Comparison of ENCODE assay signal across 19 cellular contexts in the genomic region with DNA sequence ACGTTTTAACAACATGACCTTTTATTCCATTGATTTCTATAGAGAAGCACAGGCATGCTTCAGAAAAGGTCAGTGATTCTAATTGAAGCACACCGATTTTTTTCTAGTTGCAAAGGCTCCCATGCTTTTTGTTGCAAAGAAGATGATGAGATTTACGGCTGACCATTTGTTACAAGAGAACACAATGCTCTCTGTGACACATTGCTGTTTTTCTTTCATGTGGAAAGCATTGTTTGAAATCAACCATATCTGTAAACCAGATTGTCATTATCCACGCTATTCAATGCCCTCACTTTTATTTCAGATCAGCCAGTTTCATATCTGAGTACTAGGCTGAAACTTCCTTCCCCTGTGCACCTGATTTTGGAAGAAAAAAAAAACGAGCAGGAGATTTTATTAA.
"Had no signal": no experiment of that assay in that cellular context is flagged by ENCODE, and none has a peak within 500 bp of the region (broad histone marks: within the 10 kb centered on the region; RNA-seq: fewer than 3 reads in every experiment).

No MANE protein-coding gene starts in this region.

- H3K4me3 ChIP-seq: lower lobe of right lung, ovary, SJSA1, skin epidermis had no signal

- H3K4me1 ChIP-seq: lower lobe of right lung had no signal

- DNase-seq: activated CD4-positive, alpha-beta T cell treated with anti-CD3 and anti-CD28 coated beads for 4 hours; activated CD8-positive, alpha-beta memory T cell treated with anti-CD3 and anti-CD28 coated beads, Interleukin-2, amount 50 U/mL, for 4 hours; activated CD8-positive, alpha-beta T cell treated with anti-CD3 and anti-CD28 coated beads, Interleukin-2, amount 10 ng/mL, durations not matched to agents 7 days and 5 days; activated gamma-delta T cell; activated naive CD8-positive, alpha-beta T cell treated with anti-CD3 and anti-CD28 coated beads for 36 hours; activated T-cell treated with anti-CD3 and anti-CD28 coated beads, Interleukin-2, amount 50 U/mL, for 72 hours; brain microvascular endothelial cell; cerebellar nuclear complex; erythroblast; lower lobe of right lung; ovary; stimulated activated CD4-positive, alpha-beta T cell treated with anti-CD3 and anti-CD28 coated beads, Interleukin-15, amount 100 ng/mL, for 24 hours; stimulated activated CD4-positive, alpha-beta T cell treated with anti-CD3 and anti-CD28 coated beads, Interleukin-4, amount 100 ng/mL, for 1 hour; stimulated activated naive CD4-positive, alpha-beta T cell had no signal

- ATAC-seq: activated CD8-positive, alpha-beta T cell treated with anti-CD3 and anti-CD28 coated beads, Interleukin-2, amount 10 ng/mL, durations not matched to agents 7 days and 5 days; activated T-cell treated with anti-CD3 and anti-CD28 coated beads, Interleukin-2, amount 50 U/mL, for 72 hours; lower lobe of right lung; WTC11 had no signal

- H3K4me3 Mint-ChIP-seq: activated CD8-positive, alpha-beta T cell treated with anti-CD3 and anti-CD28 coated beads, Interleukin-2, amount 10 ng/mL, durations not matched to agents 7 days and 5 days; activated naive CD8-positive, alpha-beta T cell treated with anti-CD3 and anti-CD28 coated beads for 36 hours; activated T-cell treated with anti-CD3 and anti-CD28 coated beads, Interleukin-2, amount 50 U/mL, for 72 hours; mesothelial cell of epicardium; type B pancreatic cell; WTC11 had no signal

- H3K9me3 ChIP-seq: lower lobe of right lung, ovary, SJSA1 had no signal

- H3K36me3 Mint-ChIP-seq: activated naive CD8-positive, alpha-beta T cell treated with anti-CD3 and anti-CD28 coated beads for 36 hours; mesothelial cell of epicardium; type B pancreatic cell had no signal

- H3K27ac Mint-ChIP-seq: activated CD8-positive, alpha-beta T cell treated with anti-CD3 and anti-CD28 coated beads, Interleukin-2, amount 10 ng/mL, durations not matched to agents 7 days and 5 days; activated naive CD8-positive, alpha-beta T cell treated with anti-CD3 and anti-CD28 coated beads for 36 hours; activated T-cell treated with anti-CD3 and anti-CD28 coated beads, Interleukin-2, amount 50 U/mL, for 72 hours; mesothelial cell of epicardium; type B pancreatic cell; WTC11 had no signal

- H3K4me1 Mint-ChIP-seq: activated naive CD8-positive, alpha-beta T cell treated with anti-CD3 and anti-CD28 coated beads for 36 hours had no signal

- H3K9me3 Mint-ChIP-seq: activated naive CD8-positive, alpha-beta T cell treated with anti-CD3 and anti-CD28 coated beads for 36 hours; activated T-cell treated with anti-CD3 and anti-CD28 coated beads, Interleukin-2, amount 50 U/mL, for 72 hours; mesothelial cell of epicardium; type B pancreatic cell; WTC11 had no signal

- H3K27ac ChIP-seq: brain microvascular endothelial cell, lower lobe of right lung, ovary, SJSA1, skin epidermis had no signal

- H3K36me3 ChIP-seq: lower lobe of right lung, ovary had no signal

- H3K27me3 Mint-ChIP-seq: activated naive CD8-positive, alpha-beta T cell treated with anti-CD3 and anti-CD28 coated beads for 36 hours; type B pancreatic cell had no signal

- H3K27me3 ChIP-seq: brain microvascular endothelial cell, ovary, SJSA1 had no signal
